ENCODE assay signal across 8 cellular contexts in genomic region chr11:65382804-65383368, GRCh38. TPM values are rescaled to one million over a fixed set of nuclear protein-coding genes. Genes with fewer than 3 reads are reported as not detected.
A peak's percentile ranks its signal among the peaks of the same experiment; 100 is the strongest.
DNase-seq lines count a peak whose midpoint lies in the region; ATAC-seq, FAIRE-seq and TF ChIP-seq lines count a peak whose summit lies in the region.

No MANE protein-coding gene starts in this region.

- ATAC-seq in A549: peak; percentile 1 to 3; a peak in 5 of 6 replicates
- no peak for ATAC-seq in memory B cell (ENCODE audit: low read depth)
- no peak for ATAC-seq in GM18873 (IDR thresholded peaks at IDR 0.05; ENCODE audit: low FRiP score, unreplicated experiment)
- ATAC-seq in HG02852 (IDR thresholded peaks at IDR 0.05; ENCODE audit: unreplicated experiment): no peak

- H3K4me2 ChIP-seq in A549: peak overlapping the region; percentile 93

- peak overlapping the region; percentile 46 for H3K4me3 ChIP-seq in A549
- peak overlapping the region; percentile 36 for H3K4me3 ChIP-seq in HFF-Myc (replicated peaks; ENCODE audit: low read depth, low read length)

- TF ChIP-seq CTCF in A549 (IDR thresholded peaks at IDR 0.05): no peak
- no peak for TF ChIP-seq CTCF in HFF-Myc (IDR thresholded peaks at IDR 0.05; ENCODE audit: low read depth, low read length, missing control alignments)

- peak in 1 of 2 experiments; percentile 58 for DNase-seq in A549 (ENCODE audit: low read depth in 1 of 2, low spot score in 1 of 2)
- no peak for DNase-seq in HFF-Myc (ENCODE audit: extremely low read depth, low read depth)
- no peak for DNase-seq in memory B cell (ENCODE audit: low spot score in 2 of 2)
- DNase-seq in urothelium cell line (ENCODE audit: low spot score): no peak
- no peak for DNase-seq in NCI-H2171 treated with DMSO at 0.1 percent for 48 hours (lab: John Stamatoyannopoulos, UW)

- no peaks in the 10 kb centered on the region for H3K9me3 ChIP-seq in A549

- peak overlapping the region; percentile 86 for H3K4me3 Mint-ChIP-seq in memory B cell

- TF ChIP-seq RAD21 in A549 (conservative IDR thresholded peaks at IDR 0.05 in 1 of 2, IDR thresholded peaks at IDR 0.05 in 1 of 2): no peak

- FAIRE-seq in A549 (lab: Jason Lieb, UNC) (no peak), urothelium cell line (lab: Jason Lieb, UNC) (peak; percentile 30)

- peak overlapping the region; percentile 96 for H3K27ac Mint-ChIP-seq in memory B cell

- H3K36me3 Mint-ChIP-seq in memory B cell: no peaks in the 10 kb centered on the region

- no peaks in the 10 kb centered on the region for H3K27me3 Mint-ChIP-seq in memory B cell

- TF ChIP-seq POLR2A in A549 (IDR thresholded peaks at IDR 0.05; ENCODE audit: low read length): no peak; the same call in 1 of the 2 replicates

- WGBS in A549 (ENCODE audit: missing lambda C conversion rate): 3% methylated on average over 12 of the region's 12 CpGs

- H3K9me3 Mint-ChIP-seq in memory B cell: no peaks in the 10 kb centered on the region

- POLR2A ChIA-PET in A549 (lab: Yijun Ruan, JAX): interaction anchor here (0.5 to 2.5 kb wide), 11 partner anchors 12 to 125 kb away, joined by 4 to 17 read pairs (median 6); partner anchors contain the start of gene NEAT1

- H3K4me1 Mint-ChIP-seq in memory B cell: peaks cover 32% of the 10 kb centered on the region

- CTCF ChIA-PET in A549 (lab: Yijun Ruan, JAX): interaction anchor here (0.7 to 14.2 kb wide), 15 partner anchors 9 to 132 kb away, joined by 3 to 208 read pairs (median 4); partner anchors contain the start of genes CDC42EP2, MALAT1 and NEAT1

- peaks cover 82% of the 10 kb centered on the region for H3K4me1 ChIP-seq in A549

- TF ChIP-seq EP300 in A549 (IDR thresholded peaks at IDR 0.05): no peak; a peak in 1 of 5 replicates

- H3K27ac ChIP-seq in A549: peak overlapping the region; percentile 93 to 99
- H3K27ac ChIP-seq in angular gyrus (ENCODE audit: low read depth, low read length): peak overlapping the region; percentile 100

TF ChIP-seq in A549, 52 proteins besides CTCF, POLR2A, EP300 and RAD21:
- no peak for TF ChIP-seq SMC3 (IDR thresholded peaks at IDR 0.05)
- TF ChIP-seq SREBF2 (IDR thresholded peaks at IDR 0.05): no peak
- TF ChIP-seq FOSB (CRISPR knock-in tag; IDR thresholded peaks at IDR 0.05): peak; percentile 69; the same call in 1 of the 2 replicates
- no peak for TF ChIP-seq HOXB13 (CRISPR knock-in tag; IDR thresholded peaks at IDR 0.05; ENCODE audit: low read depth)
- no peak for TF ChIP-seq NPAS2 (CRISPR knock-in tag; IDR thresholded peaks at IDR 0.05; ENCODE audit: borderline replicate concordance)
- TF ChIP-seq CHD4 (IDR thresholded peaks at IDR 0.05; ENCODE audit: borderline replicate concordance): no peak
- TF ChIP-seq HMGXB4 (CRISPR knock-in tag; IDR thresholded peaks at IDR 0.05; ENCODE audit: borderline replicate concordance): no peak
- no peak for TF ChIP-seq JUNB (IDR thresholded peaks at IDR 0.05)
- no peak; the same call in 1 of the 2 replicates for TF ChIP-seq TP53 (CRISPR knock-in tag; IDR thresholded peaks at IDR 0.05)
- TF ChIP-seq RNF2 (IDR thresholded peaks at IDR 0.05; ENCODE audit: borderline replicate concordance, low read depth): no peak
- TF ChIP-seq HEYL (CRISPR knock-in tag; IDR thresholded peaks at IDR 0.05): no peak
- peak in 1 of 2 experiments; percentile 8; a peak in 1 of 5 replicates for TF ChIP-seq JUN (IDR thresholded peaks at IDR 0.05)
- TF ChIP-seq PHF8 (IDR thresholded peaks at IDR 0.05; ENCODE audit: borderline replicate concordance, low read depth): no peak
- no peak for TF ChIP-seq USF2 (IDR thresholded peaks at IDR 0.05)
- TF ChIP-seq NR3C1 (IDR thresholded peaks at IDR 0.05): no peak
- no peak for TF ChIP-seq HDAC2 (IDR thresholded peaks at IDR 0.05)
- no peak for TF ChIP-seq ESRRA (IDR thresholded peaks at IDR 0.05; ENCODE audit: borderline replicate concordance, low read length)
- no peak for TF ChIP-seq POLR2AphosphoS2 (conservative IDR thresholded peaks at IDR 0.05; ENCODE audit: low read length)
- no peak for TF ChIP-seq RARB (CRISPR knock-in tag; IDR thresholded peaks at IDR 0.05)
- TF ChIP-seq KDM1A (IDR thresholded peaks at IDR 0.05; ENCODE audit: low read depth): no peak
- 0 out of 4 replicates have a peak, but pooled peaks of 1 of the 2 experiments have one; percentile 19 for TF ChIP-seq CEBPB (IDR thresholded peaks at IDR 0.05)
- TF ChIP-seq RCOR1 (IDR thresholded peaks at IDR 0.05; ENCODE audit: low read depth, low read length): no peak
- peak; percentile 38 for TF ChIP-seq PBX3 (IDR thresholded peaks at IDR 0.05)
- TF ChIP-seq KDM5A (IDR thresholded peaks at IDR 0.05): no peak
- TF ChIP-seq HES2 (IDR thresholded peaks at IDR 0.05): no peak
- no peak for TF ChIP-seq ZC3H11A (IDR thresholded peaks at IDR 0.05)
- TF ChIP-seq GATA3 (IDR thresholded peaks at IDR 0.05; ENCODE audit: borderline replicate concordance): no peak
- no peak for TF ChIP-seq TFCP2L1 (CRISPR knock-in tag; IDR thresholded peaks at IDR 0.05)
TF ChIP-seq in A549: peak in this region for 4.

RNA-seq across cellular contexts. Expression of gene SLC25A45, which starts 0.4 kb away (rescaled TPM):
- polyA plus RNA-seq in A549 (2011; rRNA removed): 3.1 and 4.9 TPM in 2 replicates
- polyA plus RNA-seq in A549 (2012; cell fraction: cytosol; rRNA removed): 3.1 and 4.9 TPM in 2 replicates
- 12.5 and 14.9 TPM in 2 replicates for polyA plus RNA-seq in A549 (2012; cell fraction: nucleus; rRNA removed)
- 7.9 to 8.6 TPM (median 8.1 TPM) in 3 replicates for polyA plus RNA-seq in A549 (2017; fragmentation: RNase III; extraction: RNeasy Plus Mini Kit Qiagen cat#74134 plus additional on column Dnase treatment)
- polyA minus RNA-seq in A549 (2011; rRNA and poly(A)+ RNA removed): 7.0 and 9.0 TPM in 2 replicates

RNA-seq across cellular contexts. Expression of gene FRMD8, which starts 3.6 kb away (rescaled TPM):
- polyA plus RNA-seq in A549 (2011; rRNA removed) (12.2 and 12.9 TPM in 2 replicates), A549 (2017; fragmentation: RNase III; extraction: RNeasy Plus Mini Kit Qiagen cat#74134 plus additional on column Dnase treatment) (16.5 to 20.0 TPM (median 17.4 TPM) in 3 replicates)
- 30.5 and 36.6 TPM in 2 replicates for polyA plus RNA-seq in A549 (2012; cell fraction: cytosol; rRNA removed)
- polyA plus RNA-seq in A549 (2012; cell fraction: nucleus; rRNA removed): 46.7 and 62.2 TPM in 2 replicates
- 12.1 and 14.5 TPM in 2 replicates for polyA minus RNA-seq in A549 (2011; rRNA and poly(A)+ RNA removed)

RNA-seq across cellular contexts. Expression of gene TIGD3, which starts 28.3 kb away (rescaled TPM):
- 0.30 and 0.37 TPM in 2 replicates for polyA plus RNA-seq in A549 (2011; rRNA removed)
- polyA plus RNA-seq in A549 (2012; cell fraction: cytosol; rRNA removed): 0.48 and 0.73 TPM in 2 replicates
- polyA plus RNA-seq in A549 (2012; cell fraction: nucleus; rRNA removed): 1.2 and 1.3 TPM in 2 replicates
- 0.54 to 0.71 TPM (median 0.66 TPM) in 3 replicates for polyA plus RNA-seq in A549 (2017; fragmentation: RNase III; extraction: RNeasy Plus Mini Kit Qiagen cat#74134 plus additional on column Dnase treatment)
- polyA minus RNA-seq in A549 (2011; rRNA and poly(A)+ RNA removed): 0.15 and 0.29 TPM in 2 replicates

RNA-seq across cellular contexts. Expression of gene NEAT1, which starts 39.7 kb away (rescaled TPM):
- polyA plus RNA-seq in A549 (2011; rRNA removed) (181 and 314 TPM in 2 replicates), A549 (2017; fragmentation: RNase III; extraction: RNeasy Plus Mini Kit Qiagen cat#74134 plus additional on column Dnase treatment) (1,009 to 1,407 TPM (median 1,223 TPM) in 3 replicates)
- 137 and 155 TPM in 2 replicates for polyA plus RNA-seq in A549 (2012; cell fraction: cytosol; rRNA removed)
- 406 and 691 TPM in 2 replicates for polyA plus RNA-seq in A549 (2012; cell fraction: nucleus; rRNA removed)
- 160 and 161 TPM in 2 replicates for polyA minus RNA-seq in A549 (2011; rRNA and poly(A)+ RNA removed)

RNA-seq across cellular contexts. Expression of gene DPF2, which starts 49.2 kb away (rescaled TPM):
- polyA plus RNA-seq in A549 (2011; rRNA removed): 35.6 and 36.3 TPM in 2 replicates
- polyA plus RNA-seq in A549 (2012; cell fraction: cytosol; rRNA removed): 41.8 and 42.1 TPM in 2 replicates
- polyA plus RNA-seq in A549 (2012; cell fraction: nucleus; rRNA removed): 58.6 and 62.1 TPM in 2 replicates
- 34.8 to 39.8 TPM (median 35.7 TPM) in 3 replicates for polyA plus RNA-seq in A549 (2017; fragmentation: RNase III; extraction: RNeasy Plus Mini Kit Qiagen cat#74134 plus additional on column Dnase treatment)
- polyA minus RNA-seq in A549 (2011; rRNA and poly(A)+ RNA removed): 45.4 and 46.9 TPM in 2 replicates

Comparison
In these comparisons a context has a peak if more than half of its experiments do, and no peak if none do; other contexts are left out.
1. ATAC-seq: peak in A549 (2 of 2); none in memory B cell (single experiment), GM18873 (single experiment) and HG02852 (single experiment).